ENCODE assay signal across 8 cellular contexts in the genomic region with DNA sequence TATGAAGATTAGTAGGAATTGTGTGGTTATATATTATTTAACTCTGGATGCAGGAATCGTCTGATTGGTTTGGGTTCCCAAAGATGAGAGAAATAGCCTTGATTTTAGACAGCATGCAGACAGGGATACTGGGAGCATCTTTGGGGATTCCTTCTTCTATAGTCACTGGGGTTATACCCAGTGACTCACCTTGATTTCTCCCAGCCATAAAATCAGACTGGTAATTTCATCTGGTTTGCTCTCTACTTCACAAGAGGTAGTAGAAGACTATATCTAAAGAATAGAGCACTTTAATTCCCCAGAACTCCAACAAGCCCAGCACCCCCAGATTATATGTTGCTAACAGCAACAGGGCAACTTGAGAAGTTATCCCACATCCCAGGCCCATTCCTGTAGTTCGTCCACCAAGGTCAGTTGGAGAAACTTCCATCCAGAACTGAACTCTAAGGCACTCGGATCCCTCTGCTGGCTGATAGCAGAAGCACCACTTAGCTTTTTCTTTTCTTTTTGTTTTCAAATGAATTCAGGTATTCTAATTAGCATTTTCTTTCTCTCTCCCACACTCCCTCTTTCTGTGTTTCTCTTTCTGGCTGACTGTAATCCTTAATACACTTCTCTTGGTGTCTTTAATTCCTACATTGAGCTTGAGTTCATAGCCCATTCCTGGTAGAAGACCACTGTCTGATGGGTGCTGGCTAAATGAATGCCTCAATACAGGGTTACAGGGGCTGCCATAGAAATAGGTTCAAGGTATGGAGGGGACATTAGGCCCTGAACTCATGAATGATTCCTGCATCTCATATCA. TPM values are rescaled to one million over a fixed set of nuclear protein-coding genes. Genes with fewer than 3 reads are reported as not detected.
DNase-seq lines count a peak whose midpoint lies in the region; ATAC-seq, FAIRE-seq and TF ChIP-seq lines count a peak whose summit lies in the region.

No MANE protein-coding gene starts in this region.

- H3K36me3 ChIP-seq in BE2C (peaks cover 34% of the 10 kb centered on the region), KOPT-K1 (ENCODE audit: insufficient read depth, low read length) (0 out of 2 replicates have a peak, but pooled peaks cover 5% of the 10 kb centered on the region), keratinocyte (ENCODE audit: control insufficient read depth in 2 of 2, extremely low read depth in 1 of 2, insufficient read depth in 2 of 2, low read length in 2 of 2) (no peaks in the 10 kb centered on the region), thoracic aorta (no peaks in the 10 kb centered on the region)

- peak; percentile 75 for FAIRE-seq in GM12891 (lab: Jason Lieb, UNC)
- peak; percentile 91 for FAIRE-seq in keratinocyte (lab: Jason Lieb, UNC)

- H3K36me3 Mint-ChIP-seq in MCF 10A (ENCODE audit: insufficient read depth, unreplicated experiment): no peaks in the 10 kb centered on the region

- no peak overlapping the region for H3K4me3 ChIP-seq in BE2C (ENCODE audit: low read depth, low read length)
- no peak overlapping the region for H3K4me3 ChIP-seq in keratinocyte (ENCODE audit: control insufficient read depth in 2 of 3, extremely low read depth in 1 of 3, insufficient read depth in 2 of 3, low read depth in 1 of 3, low read length in 3 of 3)
- H3K4me3 ChIP-seq in thoracic aorta: no peak overlapping the region

- dilution Hi-C loops in keratinocyte (cut with MboI; ENCODE audit: extremely low pct_ligation_motif_present, low sequenced_read_pairs): loop anchor here (25.0 kb wide), 1 partner anchor 263 kb away; a partner anchor contains a TSS

- H3K27me3 ChIP-seq in BE2C (no peaks in the 10 kb centered on the region), keratinocyte (ENCODE audit: control insufficient read depth, extremely low read depth, insufficient read depth, low read length) (no peaks in the 10 kb centered on the region), thoracic aorta (replicated peaks; ENCODE audit: insufficient read depth) (no peaks in the 10 kb centered on the region)

- TF ChIP-seq CTCF in BE2C (IDR thresholded peaks at IDR 0.05; ENCODE audit: low read depth, low read length): peak; percentile 88
- TF ChIP-seq CTCF in RWPE1 (conservative IDR thresholded peaks at IDR 0.05; ENCODE audit: low read depth): peak; percentile 85
- TF ChIP-seq CTCF in MCF 10A (IDR thresholded peaks at IDR 0.05; ENCODE audit: unreplicated experiment): peak; percentile 73
- TF ChIP-seq CTCF in keratinocyte (optimal IDR thresholded peaks at IDR 0.05 in 1 of 3, IDR thresholded peaks at IDR 0.05 in 1 of 3, conservative IDR thresholded peaks at IDR 0.05 in 1 of 3; ENCODE audit: extremely low read depth in 1 of 3, insufficient read depth in 2 of 3, low read length in 3 of 3): peak; percentile 78 to 96 (median 82)
- peak; percentile 78 for TF ChIP-seq CTCF in thoracic aorta (IDR thresholded peaks at IDR 0.05)

- ATAC-seq in thoracic aorta (ENCODE audit: insufficient number of reproducible peaks, low FRiP score, low read depth) (no peak), GM18505 (IDR thresholded peaks at IDR 0.05; ENCODE audit: unreplicated experiment) (no peak)

- H3K9ac ChIP-seq in keratinocyte (ENCODE audit: control insufficient read depth, extremely low read depth, insufficient read depth, low read length): no peak overlapping the region

- no peaks in the 10 kb centered on the region for H3K9me3 Mint-ChIP-seq in MCF 10A (ENCODE audit: unreplicated experiment)

- CTCF ChIA-PET in RWPE1 (lab: Yijun Ruan, JAX) (interaction anchor here (0.5 to 2.1 kb wide), 15 partner anchors 12 to 254 kb away, joined by 3 to 8 read pairs (median 4); a partner anchor contains a TSS), MCF 10A (lab: Yijun Ruan, JAX) (interaction anchor here (0.7 to 8.8 kb wide), 33 partner anchors 8 to 1011 kb away, joined by 3 to 137 read pairs (median 4); a partner anchor contains a TSS)

- DNase-seq in BE2C (peak; percentile 59), GM12891 (ENCODE audit: insufficient read length, low spot score) (no peak), RWPE1 (ENCODE audit: low spot score) (peak; percentile 55), MCF 10A (ENCODE audit: unreplicated experiment) (peak; percentile 70), keratinocyte (ENCODE audit: low read depth, low spot score) (no peak), thoracic aorta (ENCODE audit: low spot score) (no peak)

- BruUV-seq in MCF 10A (replicated peaks; lab: Mats Ljungman, UMichigan): no TSS peak

- H3K79me2 ChIP-seq in keratinocyte (ENCODE audit: control insufficient read depth, insufficient read depth, low read length): no peaks in the 10 kb centered on the region

- no peak for TF ChIP-seq POLR2A in GM12891 (IDR thresholded peaks at IDR 0.05; ENCODE audit: low read depth, low read length)
- no peak for TF ChIP-seq POLR2A in GM18505 (IDR thresholded peaks at IDR 0.05; ENCODE audit: borderline replicate concordance, extremely low read depth, insufficient read depth, insufficient read length)

- intact Hi-C loops in MCF 10A (cut with micrococcal nuclease): loop anchor here (1.0 to 5.0 kb wide), 4 partner anchors 37 to 236 kb away; a partner anchor contains a TSS

- H3K9me1 ChIP-seq in keratinocyte (ENCODE audit: control insufficient read depth, extremely low read depth, insufficient read depth, low read length): no peaks in the 10 kb centered on the region

- peaks cover 46% of the 10 kb centered on the region for H3K4me1 ChIP-seq in BE2C
- H3K4me1 ChIP-seq in keratinocyte (ENCODE audit: control insufficient read depth, extremely low read depth, insufficient read depth, low read length): peaks cover 11% of the 10 kb centered on the region
- H3K4me1 ChIP-seq in thoracic aorta (ENCODE audit: control insufficient read depth in 1 of 2, low read depth in 2 of 2): no peaks in the 10 kb centered on the region

- H3K27ac ChIP-seq in KOPT-K1 (ENCODE audit: low read depth, low read length, poor library complexity, severe bottlenecking) (peak overlapping the region; percentile 59), RWPE1 (no peak overlapping the region), keratinocyte (ENCODE audit: control insufficient read depth, insufficient read depth, low read length) (no peak overlapping the region), thoracic aorta (no peak overlapping the region)

- peak overlapping the region; percentile 51 for H3K4me2 ChIP-seq in keratinocyte (ENCODE audit: control insufficient read depth, extremely low read depth, insufficient read depth, low read depth, low read length)

- POLR2A ChIA-PET in RWPE1 (lab: Yijun Ruan, JAX; ENCODE audit: low non-redundant PET) (no interaction called here), MCF 10A (lab: Yijun Ruan, JAX) (interaction anchor here (1.3 to 1.7 kb wide), 3 partner anchors 9 to 114 kb away, joined by 3 to 10 read pairs (median 6); a partner anchor contains a TSS)

- peaks cover 10% of the 10 kb centered on the region for H3K4me1 Mint-ChIP-seq in MCF 10A (ENCODE audit: insufficient read depth, unreplicated experiment)

- H3K27ac Mint-ChIP-seq in MCF 10A (ENCODE audit: low read depth, unreplicated experiment): no peak overlapping the region

- H3K9me3 ChIP-seq in BE2C: no peaks in the 10 kb centered on the region
- no peaks in the 10 kb centered on the region for H3K9me3 ChIP-seq in KOPT-K1 (ENCODE audit: insufficient read depth, low read length, poor library complexity, severe bottlenecking)
- no peaks in the 10 kb centered on the region for H3K9me3 ChIP-seq in keratinocyte (ENCODE audit: control insufficient read depth, low read depth, low read length)
- no peaks in the 10 kb centered on the region for H3K9me3 ChIP-seq in thoracic aorta

- H3K27me3 Mint-ChIP-seq in MCF 10A (ENCODE audit: insufficient read depth, unreplicated experiment): no peaks in the 10 kb centered on the region

- no peaks in the 10 kb centered on the region for H4K20me1 ChIP-seq in keratinocyte (ENCODE audit: control insufficient read depth, extremely low read depth, insufficient read depth, low read length)

- H2AFZ ChIP-seq in keratinocyte (ENCODE audit: control insufficient read depth, low read length): no peak overlapping the region

- no peak overlapping the region for H3K4me3 Mint-ChIP-seq in MCF 10A (ENCODE audit: unreplicated experiment)

TF ChIP-seq in GM12891, 5 proteins besides CTCF, POLR2A, EP300 and RAD21:
- TF ChIP-seq PAX5 (IDR thresholded peaks at IDR 0.05; ENCODE audit: insufficient read depth, low read length, severe bottlenecking) (no peak), POLR2AphosphoS5 (IDR thresholded peaks at IDR 0.05; ENCODE audit: low read depth, low read length) (no peak), POU2F2 (IDR thresholded peaks at IDR 0.05; ENCODE audit: low read depth, low read length) (no peak), SPI1 (IDR thresholded peaks at IDR 0.05; ENCODE audit: low read depth, low read length) (no peak), TAF1 (IDR thresholded peaks at IDR 0.05; ENCODE audit: low read depth, low read length) (no peak)

RNA-seq across cellular contexts. Expression of a gene that starts 20.4 kb away (rescaled TPM):
- 5.3 TPM for polyA plus RNA-seq in BE2C (2012; ENCODE audit: insufficient read depth, insufficient read length, low read depth)
- polyA plus RNA-seq in GM12891 (2012; ENCODE audit: low read depth, missing spikeins): 12.8 TPM
- 26.3 and 26.9 TPM in 2 replicates for total RNA-seq in MCF 10A (2022)
- polyA plus RNA-seq in keratinocyte: 9.6 to 20.5 TPM (median 15.8 TPM) in 3 replicates
- polyA plus RNA-seq in keratinocyte (2011; ENCODE audit: low read depth): 3.1 TPM
- polyA plus RNA-seq in keratinocyte (2011; cell fraction: cytosol; rRNA removed): 4.4 and 9.1 TPM in 2 replicates
- polyA plus RNA-seq in keratinocyte (2011; cell fraction: nucleus; rRNA removed): 49.8 and 56.3 TPM in 2 replicates
- 7.2 and 14.2 TPM in 2 replicates for polyA plus RNA-seq in keratinocyte (2012; ENCODE audit: low replicate concordance)
- polyA minus RNA-seq in keratinocyte: 7.5 to 10.6 TPM (median 9.5 TPM) in 3 replicates
- polyA minus RNA-seq in keratinocyte (2011; cell fraction: cytosol; rRNA and poly(A)+ RNA removed): 5.8 TPM
- polyA minus RNA-seq in keratinocyte (2011; cell fraction: nucleus; rRNA and poly(A)+ RNA removed): 8.0 and 16.5 TPM in 2 replicates
- total RNA-seq in thoracic aorta: 10 to 100 TPM; 13.5 to 14.9 TPM

RNA-seq across cellular contexts. Expression of a gene that starts 37.8 kb away (rescaled TPM):
- polyA plus RNA-seq in BE2C (2012; ENCODE audit: insufficient read depth, insufficient read length, low read depth): 19.1 TPM
- 8.6 TPM for polyA plus RNA-seq in GM12891 (2012; ENCODE audit: low read depth, missing spikeins)
- total RNA-seq in MCF 10A (2022): 1.8 and 1.9 TPM in 2 replicates
- polyA plus RNA-seq in keratinocyte: 0.80 to 1.6 TPM (median 1.3 TPM) in 3 replicates
- 0.14 TPM for polyA plus RNA-seq in keratinocyte (2011; ENCODE audit: low read depth)
- 0.69 and 0.71 TPM in 2 replicates for polyA plus RNA-seq in keratinocyte (2011; cell fraction: cytosol; rRNA removed)
- 1.1 and 1.3 TPM in 2 replicates for polyA plus RNA-seq in keratinocyte (2011; cell fraction: nucleus; rRNA removed)
- polyA plus RNA-seq in keratinocyte (2012; ENCODE audit: low replicate concordance): 0.41 and 1.4 TPM in 2 replicates
- polyA minus RNA-seq in keratinocyte: 1.5 to 2.4 TPM (median 1.6 TPM) in 3 replicates
- polyA minus RNA-seq in keratinocyte (2011; cell fraction: cytosol; rRNA and poly(A)+ RNA removed): 3.6 TPM
- 1.4 and 1.6 TPM in 2 replicates for polyA minus RNA-seq in keratinocyte (2011; cell fraction: nucleus; rRNA and poly(A)+ RNA removed)
- 1 to 10 TPM; 4.1 to 7.3 TPM for total RNA-seq in thoracic aorta

Comparison
In these comparisons a context has a peak if more than half of its experiments do, and no peak if none do; other contexts are left out.
1. DNase-seq: peak in BE2C (single experiment), RWPE1 (single experiment) and MCF 10A (single experiment); none in GM12891 (single experiment), keratinocyte (single experiment) and thoracic aorta (single experiment).
2. Peak in every context shown above with its lines, with median percentiles within 50 percentile points of each other: CTCF ChIP-seq.